In the genomic region with DNA sequence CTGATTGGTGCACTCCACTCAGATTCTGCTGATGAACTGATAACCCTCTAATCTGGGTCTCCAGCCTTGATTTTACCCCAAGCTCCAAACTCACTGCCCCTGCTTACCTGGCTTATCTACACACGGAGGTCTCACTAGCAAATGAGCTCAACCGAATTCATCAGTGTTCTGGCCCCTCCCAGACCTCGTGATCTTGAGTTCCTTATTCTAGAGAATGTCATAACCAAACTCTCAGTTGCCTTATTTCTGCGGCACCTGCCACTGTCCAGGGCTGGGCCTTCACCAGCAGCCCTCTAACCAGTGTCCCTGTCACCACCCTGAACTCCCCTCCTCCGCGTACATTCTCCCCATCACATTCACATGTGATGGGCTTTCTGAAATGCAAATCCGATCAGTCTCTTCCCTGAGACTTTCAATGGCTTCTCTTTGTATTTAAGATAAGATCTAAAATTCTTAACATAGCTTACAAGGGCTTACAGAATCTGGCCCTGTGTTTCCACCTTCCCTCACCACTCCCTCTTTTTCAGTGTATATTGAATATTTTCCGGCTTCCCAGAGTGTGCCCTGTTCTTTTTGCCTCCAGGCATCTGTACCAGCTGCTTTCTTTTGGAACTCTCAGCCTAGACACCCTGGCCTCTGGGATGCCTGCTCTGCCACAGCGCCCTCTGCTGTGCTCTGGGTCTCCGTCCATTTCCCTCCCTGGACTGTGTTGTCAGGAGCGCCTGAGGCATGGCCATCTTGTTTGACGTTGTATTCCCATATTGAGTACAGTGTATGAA, we compare ENCODE assay signal across 8 cellular contexts. TPM values are rescaled to one million over a fixed set of nuclear protein-coding genes. Genes with fewer than 3 reads are reported as not detected.
DNase-seq lines count a peak whose midpoint lies in the region; ATAC-seq and TF ChIP-seq lines count a peak whose summit lies in the region.

No MANE protein-coding gene starts in this region.

- RAD21 ChIA-PET in HCT116 (lab: Charles Lee; ENCODE audit: low non-redundant PET in 1 of 2, low total read pairs in 2 of 2, uncharacterized antibody in 2 of 2, unreplicated experiment in 2 of 2) = no interaction called here

- no peaks in the 10 kb centered on the region for H3K9me3 ChIP-seq in HCT116 (ENCODE audit: control insufficient read depth in 1 of 2, insufficient read depth in 1 of 2, low read depth in 1 of 2, low read length in 2 of 2)
- no peaks in the 10 kb centered on the region for H3K9me3 ChIP-seq in MM.1S (replicated peaks; ENCODE audit: insufficient read depth, low read length)
- no peaks in the 10 kb centered on the region for H3K9me3 ChIP-seq in upper lobe of right lung

- H3K4me2 ChIP-seq in HCT116 (ENCODE audit: low read length) = no peak overlapping the region
- no peak overlapping the region for H3K4me2 ChIP-seq in MM.1S (ENCODE audit: low read depth, low read length)

- H3K27me3 ChIP-seq in HCT116 (ENCODE audit: insufficient read depth, low read length) = no peaks in the 10 kb centered on the region
- no peaks in the 10 kb centered on the region for H3K27me3 ChIP-seq in MM.1S (replicated peaks; ENCODE audit: insufficient read depth, low read length)
- H3K27me3 ChIP-seq in upper lobe of right lung = no peaks in the 10 kb centered on the region

- H3K4me1 ChIP-seq in HCT116 (ENCODE audit: control insufficient read depth in 1 of 2, insufficient read depth in 2 of 2, low read length in 2 of 2) = peaks cover 0 to 20% of the 10 kb centered on the region in 2 experiments; a peak in 2 of 4 replicates
- peaks cover 9% of the 10 kb centered on the region for H3K4me1 ChIP-seq in MM.1S (ENCODE audit: low read length)
- peaks cover 11% of the 10 kb centered on the region for H3K4me1 ChIP-seq in upper lobe of right lung

- H3K9me2 ChIP-seq in HCT116 (ENCODE audit: insufficient read depth) (no peaks in the 10 kb centered on the region), MM.1S (replicated peaks; ENCODE audit: insufficient read depth, low read length) (no peaks in the 10 kb centered on the region)

- peaks cover 43% of the 10 kb centered on the region for H3K4me1 Mint-ChIP-seq in activated CD4-positive, alpha-beta memory T cell treated with anti-CD3 and anti-CD28 coated beads, Interleukin-2, amount 10 ng/mL, durations not matched to agents 7 days and 5 days
- peaks cover 41% of the 10 kb centered on the region for H3K4me1 Mint-ChIP-seq in nephron

- ATAC-seq in HCT116 (peak; percentile 96), upper lobe of right lung (peak; percentile 94)

- intact Hi-C loops in HCT116 (cut with micrococcal nuclease) = loop anchor here (10.0 kb wide), 1 partner anchor 305 kb away; no protein-coding TSS in a partner anchor
- intact Hi-C loops in upper lobe of right lung (cut with DNase I) = no loop called here

- H3F3A ChIP-seq in MM.1S (ENCODE audit: insufficient read depth, low read length) = peaks cover 3% of the 10 kb centered on the region; the same call in 1 of the 2 replicates

- TF ChIP-seq CTCF in HCT116 (IDR thresholded peaks at IDR 0.05 in 2 of 3, conservative IDR thresholded peaks at IDR 0.05 in 1 of 3; ENCODE audit: borderline replicate concordance in 1 of 3, insufficient read depth in 1 of 3, low read depth in 2 of 3, low read length in 2 of 3) = peak; percentile 44 to 75 (median 72); a peak in 5 of 6 replicates
- TF ChIP-seq CTCF in MM.1S (IDR thresholded peaks at IDR 0.05; ENCODE audit: low read length) = peak; percentile 78
- TF ChIP-seq CTCF in nephron (IDR thresholded peaks at IDR 0.05; ENCODE audit: unreplicated experiment in 3 of 3) = peak; percentile 27 to 50 (median 38)
- peak; percentile 57 for TF ChIP-seq CTCF in upper lobe of right lung (IDR thresholded peaks at IDR 0.05)

- H3K9me3 Mint-ChIP-seq in activated CD4-positive, alpha-beta memory T cell treated with anti-CD3 and anti-CD28 coated beads, Interleukin-2, amount 10 ng/mL, durations not matched to agents 7 days and 5 days = no peaks in the 10 kb centered on the region
- no peaks in the 10 kb centered on the region for H3K9me3 Mint-ChIP-seq in nephron

- DNase-seq in NCI-H2081 (lab: John Stamatoyannopoulos, UW) = peak; percentile 29 to 35
- no peak for DNase-seq in NCI-H2081 treated with DMSO at 0.1 percent for 48 hours (lab: John Stamatoyannopoulos, UW)
- DNase-seq in HCT116 (ENCODE audit: low read depth, low spot score) = peak; percentile 16
- DNase-seq in MM.1S = peak; percentile 44
- peak; percentile 57 for DNase-seq in activated CD4-positive, alpha-beta memory T cell treated with anti-CD3 and anti-CD28 coated beads, Interleukin-2, amount 10 ng/mL, durations not matched to agents 7 days and 5 days
- no peak for DNase-seq in epithelial cell of prostate (ENCODE audit: low read depth, low spot score)
- peak; percentile 74 for DNase-seq in upper lobe of right lung

- BruUV-seq in HCT116 (replicated peaks; lab: Mats Ljungman, UMichigan) = no TSS peak

- H3K4me3 Mint-ChIP-seq in activated CD4-positive, alpha-beta memory T cell treated with anti-CD3 and anti-CD28 coated beads, Interleukin-2, amount 10 ng/mL, durations not matched to agents 7 days and 5 days = peak overlapping the region; percentile 8
- no peak overlapping the region for H3K4me3 Mint-ChIP-seq in nephron

- peaks cover 0 to 3% of the 10 kb centered on the region in 2 experiments; a peak in 1 of 4 replicates for H3K36me3 ChIP-seq in HCT116 (ENCODE audit: control insufficient read depth in 1 of 2, insufficient read depth in 2 of 2, low read length in 2 of 2)
- no peaks in the 10 kb centered on the region for H3K36me3 ChIP-seq in MM.1S (replicated peaks; ENCODE audit: insufficient read depth, low read length)
- H3K36me3 ChIP-seq in upper lobe of right lung = peaks cover 15% of the 10 kb centered on the region

- peaks cover 24% of the 10 kb centered on the region for H3K36me3 Mint-ChIP-seq in activated CD4-positive, alpha-beta memory T cell treated with anti-CD3 and anti-CD28 coated beads, Interleukin-2, amount 10 ng/mL, durations not matched to agents 7 days and 5 days (ENCODE audit: low read depth)
- H3K36me3 Mint-ChIP-seq in nephron (ENCODE audit: low read depth) = peaks cover 29% of the 10 kb centered on the region

- H3K9ac ChIP-seq in HCT116 (ENCODE audit: low read length) (no peak overlapping the region), MM.1S (ENCODE audit: low read length) (no peak overlapping the region)

- TF ChIP-seq POLR2A in HCT116 (IDR thresholded peaks at IDR 0.05; ENCODE audit: borderline replicate concordance, extremely low read depth, insufficient read depth, insufficient read length) = no peak

- H3K4me3 ChIP-seq in HCT116 (replicated peaks in 1 of 2; ENCODE audit: low read depth in 1 of 2, low read length in 2 of 2) = no peak overlapping the region
- no peak overlapping the region for H3K4me3 ChIP-seq in MM.1S (ENCODE audit: low read length)
- no peak overlapping the region for H3K4me3 ChIP-seq in upper lobe of right lung

- H2AFZ ChIP-seq in HCT116 (ENCODE audit: low read depth, low read length, poor library complexity, severe bottlenecking) = no peak overlapping the region
- H2AFZ ChIP-seq in MM.1S (ENCODE audit: low read length) = no peak overlapping the region

- H3K27ac Mint-ChIP-seq in activated CD4-positive, alpha-beta memory T cell treated with anti-CD3 and anti-CD28 coated beads, Interleukin-2, amount 10 ng/mL, durations not matched to agents 7 days and 5 days = peak overlapping the region; percentile 56
- peak overlapping the region; percentile 15 to 81 (median 62) for H3K27ac Mint-ChIP-seq in nephron

- POLR2A ChIA-PET in HCT116 (lab: Charles Lee) = no interaction called here
- POLR2A ChIA-PET in activated CD4-positive, alpha-beta memory T cell treated with anti-CD3 and anti-CD28 coated beads, Interleukin-2, amount 10 ng/mL, durations not matched to agents 7 days and 5 days (lab: Charles Lee) = interaction anchor here (1.0 to 3.8 kb wide), 5 partner anchors 10 to 273 kb away, joined by 3 to 24 read pairs (median 4); a partner anchor contains a TSS

- CTCF ChIA-PET in HCT116 (lab: Charles Lee) = interaction anchor here (0.6 to 1.7 kb wide), 15 partner anchors 10 to 335 kb away, joined by 3 to 7 read pairs (median 4); no protein-coding TSS in a partner anchor
- CTCF ChIA-PET in activated CD4-positive, alpha-beta memory T cell treated with anti-CD3 and anti-CD28 coated beads, Interleukin-2, amount 10 ng/mL, durations not matched to agents 7 days and 5 days (lab: Charles Lee) = interaction anchor here (0.6 to 4.3 kb wide), 22 partner anchors 9 to 298 kb away, joined by 3 to 29 read pairs (median 5); no protein-coding TSS in a partner anchor

- H3K27ac ChIP-seq in HCT116 (ENCODE audit: low read depth, low read length) = no peak overlapping the region
- no peak overlapping the region for H3K27ac ChIP-seq in MM.1S (ENCODE audit: low read length)
- peak overlapping the region; percentile 36 for H3K27ac ChIP-seq in epithelial cell of prostate
- no peak overlapping the region for H3K27ac ChIP-seq in upper lobe of right lung

- H3K79me2 ChIP-seq in HCT116 (ENCODE audit: insufficient read depth, low read length) (peaks cover 8% of the 10 kb centered on the region; the same call in 1 of the 2 replicates), MM.1S (ENCODE audit: low read length) (no peaks in the 10 kb centered on the region)

- H3K27me3 Mint-ChIP-seq in activated CD4-positive, alpha-beta memory T cell treated with anti-CD3 and anti-CD28 coated beads, Interleukin-2, amount 10 ng/mL, durations not matched to agents 7 days and 5 days = no peaks in the 10 kb centered on the region
- H3K27me3 Mint-ChIP-seq in nephron (ENCODE audit: low read depth) = no peaks in the 10 kb centered on the region

- H4K20me1 ChIP-seq in HCT116 (ENCODE audit: insufficient read depth) (no peaks in the 10 kb centered on the region), MM.1S (ENCODE audit: insufficient read depth, low read length) (no peaks in the 10 kb centered on the region)

- TF ChIP-seq RAD21 in HCT116 (IDR thresholded peaks at IDR 0.05; ENCODE audit: low read depth) = peak; percentile 65

RNA-seq across cellular contexts. Expression of a gene that starts 31.1 kb away (rescaled TPM):
- total RNA-seq in HCT116 (2021; ENCODE audit: unreplicated experiment) = 43.8 TPM
- 13.1 and 19.2 TPM in 2 replicates for polyA plus RNA-seq in HCT116 (2012)
- total RNA-seq in activated CD4-positive, alpha-beta memory T cell treated with anti-CD3 and anti-CD28 coated beads, Interleukin-2, amount 10 ng/mL, durations not matched to agents 7 days and 5 days = 10 to 100 TPM; 21.7 to 28.1 TPM
- 38.6 TPM for total RNA-seq in upper lobe of right lung

Comparison
In these comparisons a context has a peak if more than half of its experiments do, and no peak if none do; other contexts are left out.
1. DNase-seq: peak in NCI-H2081 (2 of 2), HCT116 (single experiment), MM.1S (single experiment), activated CD4-positive, alpha-beta memory T cell treated with anti-CD3 and anti-CD28 coated beads, Interleukin-2, amount 10 ng/mL, durations not matched to agents 7 days and 5 days (single experiment) and upper lobe of right lung (single experiment); none in NCI-H2081 treated with DMSO at 0.1 percent for 48 hours (single experiment) and epithelial cell of prostate (single experiment).
2. Peak in every context shown above with its lines, with median percentiles within 50 percentile points of each other: CTCF ChIP-seq.